Comparison of ENCODE assay signal across 8 cellular contexts in genomic region chr11:72238040-72238450, GRCh38. TPM values are rescaled to one million over a fixed set of nuclear protein-coding genes. Genes with fewer than 3 reads are reported as not detected.
DNase-seq lines count a peak whose midpoint lies in the region; ATAC-seq and TF ChIP-seq lines count a peak whose summit lies in the region.

No MANE protein-coding gene starts in this region.

- H3K4me2 ChIP-seq in HCT116 (ENCODE audit: low read length) = no peak overlapping the region
- H3K4me2 ChIP-seq in OCI-LY7 (ENCODE audit: low read length) = no peak overlapping the region
- no peak overlapping the region for H3K4me2 ChIP-seq in hepatocyte

- ATAC-seq in CD8-positive, alpha-beta T cell = peak; percentile 77
- ATAC-seq in HCT116 (peak; percentile 94), sciatic nerve (peak; percentile 51), GM21526 (IDR thresholded peaks at IDR 0.05; ENCODE audit: low FRiP score, unreplicated experiment) (no peak)

- H3K36me3 Mint-ChIP-seq in CD8-positive, alpha-beta T cell = peaks cover 43% of the 10 kb centered on the region

- H3K27me3 ChIP-seq in CD8-positive, alpha-beta T cell (ENCODE audit: insufficient read depth, low read length) = peaks cover 22% of the 10 kb centered on the region
- no peaks in the 10 kb centered on the region for H3K27me3 ChIP-seq in HCT116 (ENCODE audit: insufficient read depth, low read length)
- H3K27me3 ChIP-seq in hepatocyte = peaks cover 45% of the 10 kb centered on the region
- peaks cover 8% of the 10 kb centered on the region for H3K27me3 ChIP-seq in vagina

- DNase-seq in CD8-positive, alpha-beta T cell = peak in 4 of 7 experiments; percentile 14 to 54 (median 42)
- peak; percentile 44 for DNase-seq in HCT116 (ENCODE audit: low read depth, low spot score)
- DNase-seq in OCI-LY7 (ENCODE audit: low spot score) = peak; percentile 72
- peak; percentile 77 for DNase-seq in amniotic epithelial cell (ENCODE audit: low read depth)
- DNase-seq in hepatocyte (ENCODE audit: low spot score) = peak; percentile 82
- DNase-seq in sciatic nerve (ENCODE audit: low spot score) = no peak
- DNase-seq in vagina (ENCODE audit: extremely low spot score in 2 of 2) = no peak

- H3K9me3 ChIP-seq in CD8-positive, alpha-beta T cell (ENCODE audit: low read length) = no peaks in the 10 kb centered on the region
- H3K9me3 ChIP-seq in HCT116 (ENCODE audit: control insufficient read depth in 1 of 2, insufficient read depth in 1 of 2, low read depth in 1 of 2, low read length in 2 of 2) (no peaks in the 10 kb centered on the region), OCI-LY7 (ENCODE audit: low read length) (no peaks in the 10 kb centered on the region), hepatocyte (ENCODE audit: low read depth) (no peaks in the 10 kb centered on the region), vagina (no peaks in the 10 kb centered on the region)

- RAD21 ChIA-PET in HCT116 (lab: Charles Lee; ENCODE audit: low non-redundant PET in 1 of 2, low total read pairs in 2 of 2, uncharacterized antibody in 2 of 2, unreplicated experiment in 2 of 2) = interaction anchor here in 1 of 2 experiments (1.2 kb wide), 1 partner anchor 176 kb away, joined by 3 read pairs; no protein-coding TSS in a partner anchor

- TF ChIP-seq CTCF in CD8-positive, alpha-beta T cell (IDR thresholded peaks at IDR 0.05) = peak; percentile 41
- TF ChIP-seq CTCF in HCT116 (IDR thresholded peaks at IDR 0.05 in 2 of 3, conservative IDR thresholded peaks at IDR 0.05 in 1 of 3; ENCODE audit: borderline replicate concordance in 1 of 3, insufficient read depth in 1 of 3, low read depth in 2 of 3, low read length in 2 of 3) = peak; percentile 62 to 92 (median 86); a peak in 5 of 6 replicates
- peak; percentile 88 for TF ChIP-seq CTCF in OCI-LY7 (conservative IDR thresholded peaks at IDR 0.05; ENCODE audit: low read length)
- peak; percentile 67 for TF ChIP-seq CTCF in hepatocyte (IDR thresholded peaks at IDR 0.05; ENCODE audit: poor library complexity)
- TF ChIP-seq CTCF in vagina (IDR thresholded peaks at IDR 0.05) = peak in 1 of 3 experiments; percentile 39

- 61% methylated on average over 13 of the region's 16 CpGs for WGBS in hepatocyte (ENCODE audit: low lambda C conversion rate, missing lambda C conversion rate)

- no peak overlapping the region for H3K27ac Mint-ChIP-seq in CD8-positive, alpha-beta T cell

- H3K4me1 ChIP-seq in CD8-positive, alpha-beta T cell (ENCODE audit: insufficient read depth, low read length) = peaks cover 17% of the 10 kb centered on the region
- peaks cover 0 to 4% of the 10 kb centered on the region in 2 experiments; a peak in 1 of 4 replicates for H3K4me1 ChIP-seq in HCT116 (ENCODE audit: control insufficient read depth in 1 of 2, insufficient read depth in 2 of 2, low read length in 2 of 2)
- H3K4me1 ChIP-seq in OCI-LY7 (ENCODE audit: insufficient read depth, low read length, poor library complexity, severe bottlenecking) = no peaks in the 10 kb centered on the region
- H3K4me1 ChIP-seq in hepatocyte (ENCODE audit: insufficient read depth) = peaks cover 14% of the 10 kb centered on the region
- peaks cover 28% of the 10 kb centered on the region for H3K4me1 ChIP-seq in vagina

- TF ChIP-seq POLR2A in HCT116 (IDR thresholded peaks at IDR 0.05; ENCODE audit: borderline replicate concordance, extremely low read depth, insufficient read depth, insufficient read length) = no peak
- no peak for TF ChIP-seq POLR2A in vagina (IDR thresholded peaks at IDR 0.05)

- H3K9ac ChIP-seq in HCT116 (ENCODE audit: low read length) = no peak overlapping the region

- H3K79me2 ChIP-seq in HCT116 (ENCODE audit: insufficient read depth, low read length) (no peaks in the 10 kb centered on the region), OCI-LY7 (ENCODE audit: insufficient read depth, low read depth, low read length) (no peaks in the 10 kb centered on the region), hepatocyte (no peaks in the 10 kb centered on the region)

- CTCF ChIA-PET in CD8-positive, alpha-beta T cell (lab: Charles Lee) = interaction anchor here (0.9 to 2.0 kb wide), 10 partner anchors 11 to 260 kb away, joined by 3 to 11 read pairs (median 4); partner anchors contain the start of gene INPPL1
- CTCF ChIA-PET in HCT116 (lab: Charles Lee) = interaction anchor here (0.6 to 1.4 kb wide), 12 partner anchors 9 to 259 kb away, joined by 3 to 10 read pairs (median 4); partner anchors contain the start of gene CLPB
- CTCF ChIA-PET in OCI-LY7 (lab: Charles Lee; ENCODE audit: unreplicated experiment) = interaction anchor here (0.6 kb wide), 1 partner anchor 15 kb away, joined by 3 read pairs; no protein-coding TSS in a partner anchor

- intact Hi-C loops in CD8-positive, alpha-beta T cell (cut with DNase I, micrococcal nuclease) = loop anchor here (1.0 to 5.0 kb wide), 3 partner anchors 13 to 211 kb away; no protein-coding TSS in a partner anchor
- intact Hi-C loops in HCT116 (cut with micrococcal nuclease) (loop anchor here (1.0 kb wide), 1 partner anchor 213 kb away; no protein-coding TSS in a partner anchor), OCI-LY7 (cut with micrococcal nuclease; ENCODE audit: unreplicated experiment) (loop anchor here (1.0 to 5.0 kb wide), 2 partner anchors 14 to 194 kb away; partner anchors contain the start of genes CLPB and INPPL1), sciatic nerve (cut with DNase I) (no loop called here), vagina (cut with DNase I) (no loop called here)

- peaks cover 23% of the 10 kb centered on the region for H3K4me1 Mint-ChIP-seq in CD8-positive, alpha-beta T cell (ENCODE audit: low read depth)

- peak; percentile 72 for TF ChIP-seq RAD21 in HCT116 (IDR thresholded peaks at IDR 0.05; ENCODE audit: low read depth)

- no peaks in the 10 kb centered on the region for H3K9me3 Mint-ChIP-seq in CD8-positive, alpha-beta T cell

- H3K36me3 ChIP-seq in CD8-positive, alpha-beta T cell (ENCODE audit: insufficient read depth, low read length) = peaks cover 13% of the 10 kb centered on the region
- H3K36me3 ChIP-seq in HCT116 (ENCODE audit: control insufficient read depth in 1 of 2, insufficient read depth in 2 of 2, low read length in 2 of 2) (peaks cover 5 to 9% of the 10 kb centered on the region in 2 experiments; a peak in 2 of 4 replicates), OCI-LY7 (ENCODE audit: insufficient read depth, low read length) (peaks cover 55% of the 10 kb centered on the region), hepatocyte (replicated peaks; ENCODE audit: insufficient read depth, low read depth) (no peaks in the 10 kb centered on the region), vagina (peaks cover 0 to 47% of the 10 kb centered on the region in 2 donors)

- no peak overlapping the region for H3K4me3 Mint-ChIP-seq in CD8-positive, alpha-beta T cell

- BruUV-seq in HCT116 (replicated peaks; lab: Mats Ljungman, UMichigan) (no TSS peak), OCI-LY7 (replicated peaks; lab: Mats Ljungman, UMichigan) (no TSS peak)

- peaks cover 30% of the 10 kb centered on the region for H3K27me3 Mint-ChIP-seq in CD8-positive, alpha-beta T cell (ENCODE audit: low read depth)

- no peak overlapping the region for H2AFZ ChIP-seq in HCT116 (ENCODE audit: low read depth, low read length, poor library complexity, severe bottlenecking)
- no peak overlapping the region for H2AFZ ChIP-seq in OCI-LY7 (ENCODE audit: low read length)
- no peak overlapping the region for H2AFZ ChIP-seq in hepatocyte

- no peak overlapping the region for H3K4me3 ChIP-seq in CD8-positive, alpha-beta T cell (ENCODE audit: low read depth, low read length)
- H3K4me3 ChIP-seq in HCT116 (replicated peaks in 1 of 2; ENCODE audit: low read depth in 1 of 2, low read length in 2 of 2) (no peak overlapping the region), OCI-LY7 (ENCODE audit: low read depth, low read length, poor library complexity, severe bottlenecking) (no peak overlapping the region), hepatocyte (no peak overlapping the region), vagina (no peak overlapping the region)

- H3K9me2 ChIP-seq in HCT116 (ENCODE audit: insufficient read depth) (no peaks in the 10 kb centered on the region), OCI-LY7 (ENCODE audit: insufficient read depth, low read length) (no peaks in the 10 kb centered on the region), hepatocyte (replicated peaks; ENCODE audit: insufficient read depth) (no peaks in the 10 kb centered on the region)

- no peaks in the 10 kb centered on the region for H4K20me1 ChIP-seq in HCT116 (ENCODE audit: insufficient read depth)
- H4K20me1 ChIP-seq in OCI-LY7 (ENCODE audit: insufficient read depth, low read length) = no peaks in the 10 kb centered on the region
- H4K20me1 ChIP-seq in hepatocyte (ENCODE audit: insufficient read depth, poor library complexity, severe bottlenecking) = peaks cover 13% of the 10 kb centered on the region

- H3K27ac ChIP-seq in CD8-positive, alpha-beta T cell (ENCODE audit: low read depth, low read length) = no peak overlapping the region
- H3K27ac ChIP-seq in HCT116 (ENCODE audit: low read depth, low read length) (no peak overlapping the region), OCI-LY7 (ENCODE audit: low read depth, low read length, poor library complexity, severe bottlenecking) (no peak overlapping the region), hepatocyte (no peak overlapping the region), vagina (no peak overlapping the region)

- POLR2A ChIA-PET in CD8-positive, alpha-beta T cell (lab: Charles Lee) = interaction anchor here (1.3 kb wide), 1 partner anchor 15 kb away, joined by 5 read pairs; no protein-coding TSS in a partner anchor
- POLR2A ChIA-PET in HCT116 (lab: Charles Lee) = interaction anchor here (0.9 kb wide), 1 partner anchor 126 kb away, joined by 3 read pairs; the partner anchor contains the start of gene ANAPC15
- POLR2A ChIA-PET in OCI-LY7 (lab: Charles Lee) = no interaction called here

RNA-seq across cellular contexts. Expression of gene PHOX2A, which starts 5.9 kb away (rescaled TPM):
- total RNA-seq in CD8-positive, alpha-beta T cell = not detected
- total RNA-seq in HCT116 (2021; ENCODE audit: unreplicated experiment) (not detected), OCI-LY7 (2022) (not detected in 2 replicates), hepatocyte (0.48 TPM in 1 of 2 replicates, not detected in the other), sciatic nerve (not detected), vagina (3.4 TPM)
- polyA plus RNA-seq in HCT116 (2012) = not detected in 2 replicates
- total RNA-seq in OCI-LY7 (2014; rRNA removed; shearing (Covaris generic)) = not detected in 2 replicates
- polyA plus RNA-seq in hepatocyte = not detected in 2 replicates

RNA-seq across cellular contexts. Expression of gene INPPL1, which starts 13.5 kb away (rescaled TPM):
- total RNA-seq in CD8-positive, alpha-beta T cell = 100 to 1,000 TPM; 113 to 119 TPM
- total RNA-seq in HCT116 (2021; ENCODE audit: unreplicated experiment) (132 TPM), OCI-LY7 (2022) (195 and 216 TPM in 2 replicates), hepatocyte (47.8 and 74.8 TPM in 2 replicates), sciatic nerve (142 TPM), vagina (69.2 TPM)
- polyA plus RNA-seq in HCT116 (2012) = 78.6 and 86.0 TPM in 2 replicates
- total RNA-seq in OCI-LY7 (2014; rRNA removed; shearing (Covaris generic)) = 60.9 and 103 TPM in 2 replicates
- 99.4 and 140 TPM in 2 replicates for polyA plus RNA-seq in hepatocyte

RNA-seq across cellular contexts. Expression of gene FOLR2, which starts 21.5 kb away (rescaled TPM):
- not detected for total RNA-seq in CD8-positive, alpha-beta T cell
- total RNA-seq in HCT116 (2021; ENCODE audit: unreplicated experiment) (not detected), OCI-LY7 (2022) (12.8 and 14.6 TPM in 2 replicates), hepatocyte (0.48 and 4.3 TPM in 2 replicates), sciatic nerve (28.4 TPM), vagina (19.4 TPM)
- polyA plus RNA-seq in HCT116 (2012) = not detected in 2 replicates
- total RNA-seq in OCI-LY7 (2014; rRNA removed; shearing (Covaris generic)) = 13.4 and 14.4 TPM in 2 replicates
- 1.2 and 5.5 TPM in 2 replicates for polyA plus RNA-seq in hepatocyte

RNA-seq across cellular contexts. Expression of gene FOLR1, which starts 46.1 kb away (rescaled TPM):
- total RNA-seq in CD8-positive, alpha-beta T cell = not detected
- total RNA-seq in HCT116 (2021; ENCODE audit: unreplicated experiment) (4.8 TPM), OCI-LY7 (2022) (not detected in 2 replicates), hepatocyte (19.9 and 21.6 TPM in 2 replicates), sciatic nerve (1.2 TPM), vagina (not detected)
- 7.8 and 9.2 TPM in 2 replicates for polyA plus RNA-seq in HCT116 (2012)
- not detected in 2 replicates for total RNA-seq in OCI-LY7 (2014; rRNA removed; shearing (Covaris generic))
- 13.4 and 26.8 TPM in 2 replicates for polyA plus RNA-seq in hepatocyte

Comparison
In these comparisons a context has a peak if more than half of its experiments do, and no peak if none do; other contexts are left out.
1. DNase-seq: peak in CD8-positive, alpha-beta T cell (4 of 7), HCT116 (single experiment), OCI-LY7 (single experiment), amniotic epithelial cell (single experiment) and hepatocyte (single experiment); none in sciatic nerve (single experiment) and vagina (0 of 2).
2. intact Hi-C loops: an anchor here in CD8-positive, alpha-beta T cell (1.0 to 5.0 kb wide), HCT116 (1.0 kb wide) and OCI-LY7 (1.0 to 5.0 kb wide); none called in sciatic nerve and vagina.